Comparison of ENCODE assay signal across 15 cellular contexts in genomic region chr22:23823331-23823791, GRCh38. TPM values are rescaled to one million over a fixed set of nuclear protein-coding genes. Genes with fewer than 3 reads are reported as not detected.
DNase-seq lines count a peak whose midpoint lies in the region; ATAC-seq and TF ChIP-seq lines count a peak whose summit lies in the region.
"Had no signal": no experiment of that assay in that cellular context is flagged by ENCODE, and none has a peak within 500 bp of the region (broad histone marks: within the 10 kb centered on the region; RNA-seq: fewer than 3 reads in every experiment).

No MANE protein-coding gene starts in this region.

- H3K36me3 ChIP-seq in brain microvascular endothelial cell (replicated peaks), result peaks cover 69% of the 10 kb centered on the region

- DNase-seq in activated effector memory CD4-positive, alpha-beta T cell treated with anti-CD3 and anti-CD28 coated beads, Interleukin-2, amount 50 U/mL, for 16 hours, result peak; percentile 56
- DNase-seq in activated effector memory CD4-positive, alpha-beta T cell treated with Interleukin-2 at 50 U/mL for 16 hours, result no peak
- DNase-seq in brain microvascular endothelial cell, result peak; percentile 21
- DNase-seq in hepatic stellate cell (ENCODE audit: low spot score), result peak; percentile 88
- DNase-seq in stimulated activated naive B cell treated with anti-CD40 and anti-IgM and Interleukin-4, amounts not matched to agents 10 μg/mL and 1 μg/mL and 100 μg/mL, for 72 hours, result no peak
- no peak for DNase-seq in NCI-H1092 (lab: John Stamatoyannopoulos, UW)
- DNase-seq in CD14-positive monocyte (ENCODE audit: low spot score), result no peak
- DNase-seq: Caco-2, GF-D8, hippocampal formation, IMR-90, MV-4-11, NCI-H2171 had no signal

- peaks cover 42 to 68% of the 10 kb centered on the region in 2 donors for H3K4me1 Mint-ChIP-seq in stimulated activated naive B cell treated with anti-CD40 and anti-IgM and Interleukin-4, amounts not matched to agents 10 μg/mL and 1 μg/mL and 100 μg/mL, for 72 hours
- H3K4me1 Mint-ChIP-seq in CD14-positive monocyte, result peaks cover 5% of the 10 kb centered on the region

- no peak overlapping the region for H3K27ac ChIP-seq in brain microvascular endothelial cell

- no peaks in the 10 kb centered on the region for H3K27me3 ChIP-seq in brain microvascular endothelial cell (replicated peaks)

- in situ Hi-C loops in brain microvascular endothelial cell (cut with HindIII; ENCODE audit: low pct_ligation_motif_present, low sequenced_read_pairs), result no loop called here

- H3K36me3 Mint-ChIP-seq in stimulated activated naive B cell treated with anti-CD40 and anti-IgM and Interleukin-4, amounts not matched to agents 10 μg/mL and 1 μg/mL and 100 μg/mL, for 72 hours, result peaks cover 53 to 78% of the 10 kb centered on the region in 2 donors
- H3K36me3 Mint-ChIP-seq in CD14-positive monocyte, result peaks cover 82 to 99% of the 10 kb centered on the region in 2 donors

- ATAC-seq in stimulated activated naive B cell treated with anti-CD40 and anti-IgM and Interleukin-4, amounts not matched to agents 10 μg/mL and 1 μg/mL and 100 μg/mL, for 72 hours (replicated peaks), result no peak
- no peak for ATAC-seq in esophagus mucosa

- intact Hi-C loops in CD14-positive monocyte (cut with micrococcal nuclease), result no loop called here

- H3K4me3 Mint-ChIP-seq in stimulated activated naive B cell treated with anti-CD40 and anti-IgM and Interleukin-4, amounts not matched to agents 10 μg/mL and 1 μg/mL and 100 μg/mL, for 72 hours, result no peak overlapping the region
- no peak overlapping the region for H3K4me3 Mint-ChIP-seq in CD14-positive monocyte

- no peak overlapping the region for H3K4me3 ChIP-seq in brain microvascular endothelial cell (ENCODE audit: low read depth, low read length)

- H3K27me3 Mint-ChIP-seq in stimulated activated naive B cell treated with anti-CD40 and anti-IgM and Interleukin-4, amounts not matched to agents 10 μg/mL and 1 μg/mL and 100 μg/mL, for 72 hours, result no peaks in the 10 kb centered on the region
- peaks cover 0 to 2% (median 0%) of the 10 kb centered on the region in 3 donors for H3K27me3 Mint-ChIP-seq in CD14-positive monocyte (ENCODE audit: low read depth in 3 of 3)
- H3K27me3 Mint-ChIP-seq: progenitor cell of endocrine pancreas had no signal

- H3K9me3 Mint-ChIP-seq in stimulated activated naive B cell treated with anti-CD40 and anti-IgM and Interleukin-4, amounts not matched to agents 10 μg/mL and 1 μg/mL and 100 μg/mL, for 72 hours, result no peaks in the 10 kb centered on the region
- no peaks in the 10 kb centered on the region for H3K9me3 Mint-ChIP-seq in CD14-positive monocyte

- TF ChIP-seq CTCF in brain microvascular endothelial cell (IDR thresholded peaks at IDR 0.05; ENCODE audit: low read depth, low read length, missing control alignments) (no peak), CD14-positive monocyte (IDR thresholded peaks at IDR 0.05) (no peak)

- peak overlapping the region; percentile 37 for H3K27ac Mint-ChIP-seq in stimulated activated naive B cell treated with anti-CD40 and anti-IgM and Interleukin-4, amounts not matched to agents 10 μg/mL and 1 μg/mL and 100 μg/mL, for 72 hours
- H3K27ac Mint-ChIP-seq in CD14-positive monocyte, result no peak overlapping the region

RNA-seq across cellular contexts. Expression of gene DERL3, which starts 15.4 kb away (rescaled TPM):
- under 1 TPM; 0.23 to 0.28 TPM for polyA plus RNA-seq in CD14-positive monocyte
- 1.5 TPM for total RNA-seq in esophagus mucosa

RNA-seq across cellular contexts. Expression of gene SLC2A11, which starts 34.3 kb away (rescaled TPM):
- 1 to 10 TPM; 1.3 to 2.5 TPM for polyA plus RNA-seq in CD14-positive monocyte
- total RNA-seq in esophagus mucosa, result 1.2 TPM

RNA-seq across cellular contexts. Expression of gene SMARCB1, which starts 36.6 kb away (rescaled TPM):
- polyA plus RNA-seq in CD14-positive monocyte, result 10 to 100 TPM; 30.3 to 31.5 TPM
- total RNA-seq in esophagus mucosa, result 60.3 TPM

RNA-seq across cellular contexts. Expression of gene MMP11, which starts 50.7 kb away (rescaled TPM):
- polyA plus RNA-seq in CD14-positive monocyte, result not detected
- 1.7 TPM for total RNA-seq in esophagus mucosa

RNA-seq across cellular contexts. Expression of gene CHCHD10, which starts 55.6 kb away (rescaled TPM):
- 10 to 100 TPM; 15.3 to 26.8 TPM for polyA plus RNA-seq in CD14-positive monocyte
- 124 TPM for total RNA-seq in esophagus mucosa

Comparison
In these comparisons a context has a peak if more than half of its experiments do, and no peak if none do; other contexts are left out.
1. DNase-seq: peak in activated effector memory CD4-positive, alpha-beta T cell treated with anti-CD3 and anti-CD28 coated beads, Interleukin-2, amount 50 U/mL, for 16 hours (single experiment), brain microvascular endothelial cell (single experiment) and hepatic stellate cell (single experiment); none in activated effector memory CD4-positive, alpha-beta T cell treated with Interleukin-2 at 50 U/mL for 16 hours (single experiment), stimulated activated naive B cell treated with anti-CD40 and anti-IgM and Interleukin-4, amounts not matched to agents 10 μg/mL and 1 μg/mL and 100 μg/mL, for 72 hours (single experiment), NCI-H1092 (single experiment) and CD14-positive monocyte (single experiment).